15 cellular contexts compared by ENCODE assay signal in the genomic region with DNA sequence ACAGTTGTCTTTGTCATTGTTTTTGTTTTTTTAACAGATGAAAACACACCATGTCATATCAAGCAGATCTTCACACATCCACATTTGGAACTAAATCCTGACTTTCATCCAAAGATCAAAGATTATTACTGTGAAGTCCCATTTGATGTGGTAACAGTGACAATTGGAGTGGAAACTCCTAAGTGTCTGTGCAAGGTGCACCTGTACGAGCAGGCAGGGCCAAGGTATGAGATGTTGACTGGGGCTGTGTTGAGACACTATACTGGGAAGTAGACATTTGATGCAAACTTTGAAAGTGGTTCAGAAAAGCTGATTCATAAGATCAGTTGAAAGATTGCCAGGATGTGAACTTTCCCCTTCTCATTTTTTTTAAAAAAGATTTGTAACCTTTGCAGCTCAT.
"Had no signal": no experiment of that assay in that cellular context is flagged by ENCODE, and none has a peak within 500 bp of the region (broad histone marks: within the 10 kb centered on the region; RNA-seq: fewer than 3 reads in every experiment).

No MANE protein-coding gene starts in this region.

- H3K4me1 ChIP-seq: pancreas had no signal

- H2AFZ ChIP-seq: hepatocyte had no signal

- H3K79me2 ChIP-seq: hepatocyte had no signal

- H3K4me3 Mint-ChIP-seq: activated naive CD4-positive, alpha-beta T cell treated with anti-CD3 and anti-CD28 coated beads, Interleukin-2, amount 50 U/mL, for 24 hours; brain; central memory CD8-positive, alpha-beta T cell; T-helper 1 cell treated with Interleukin-12 subunit alpha and Interleukin-12 subunit beta and Interleukin-4 antibody, amounts not matched to agents 30 μg/mL and 1 μg/mL, for 36 hours; WTC11 had no signal

- DNase-seq: activated CD8-positive, alpha-beta memory T cell treated with anti-CD3 and anti-CD28 coated beads, Interleukin-2, amount 50 U/mL, for 48 hours; amygdala; cortex of kidney; effector CD8-positive, alpha-beta T cell; naive B cell; pancreas; trophoblast cell had no signal

- H3K27me3 ChIP-seq: hepatocyte, pancreas had no signal

- H3K27me3 Mint-ChIP-seq: brain; central memory CD8-positive, alpha-beta T cell; naive B cell had no signal

- H3K9me3 Mint-ChIP-seq: activated naive CD4-positive, alpha-beta T cell treated with anti-CD3 and anti-CD28 coated beads, Interleukin-2, amount 50 U/mL, for 24 hours; activated T-helper 2 cell treated with anti-CD3 and anti-CD28 coated beads, Interferon-gamma antibody, Interleukin-2, Interleukin-4, amounts not matched to agents 10 μg/mL and 5 μg/mL and 100 μg/mL, durations not matched to agents 14 hours and 24 hours and 36 hours; brain; central memory CD8-positive, alpha-beta T cell; T-helper 1 cell treated with Interleukin-12 subunit alpha and Interleukin-12 subunit beta and Interleukin-4 antibody, amounts not matched to agents 30 μg/mL and 1 μg/mL, for 36 hours; WTC11 had no signal

- H3K36me3 Mint-ChIP-seq: activated naive CD4-positive, alpha-beta T cell treated with anti-CD3 and anti-CD28 coated beads, Interleukin-2, amount 50 U/mL, for 24 hours; brain; naive B cell; WTC11 had no signal

- FAIRE-seq: pancreas had no signal

- H3K4me1 Mint-ChIP-seq: activated naive CD4-positive, alpha-beta T cell treated with anti-CD3 and anti-CD28 coated beads, Interleukin-2, amount 50 U/mL, for 24 hours; central memory CD8-positive, alpha-beta T cell; WTC11 had no signal

- H3K36me3 ChIP-seq: pancreas had no signal

- H3K9me3 ChIP-seq: pancreas had no signal

- H3K4me2 ChIP-seq: hepatocyte had no signal

- H3K27ac ChIP-seq: hepatocyte, pancreas had no signal

- ATAC-seq: pancreas, WTC11 had no signal

- H3K4me3 ChIP-seq: hepatocyte, lung, pancreas had no signal

- H3K27ac Mint-ChIP-seq: activated naive CD4-positive, alpha-beta T cell treated with anti-CD3 and anti-CD28 coated beads, Interleukin-2, amount 50 U/mL, for 24 hours; activated T-helper 2 cell treated with anti-CD3 and anti-CD28 coated beads, Interferon-gamma antibody, Interleukin-2, Interleukin-4, amounts not matched to agents 10 μg/mL and 5 μg/mL and 100 μg/mL, durations not matched to agents 14 hours and 24 hours and 36 hours; brain; T-helper 1 cell treated with Interleukin-12 subunit alpha and Interleukin-12 subunit beta and Interleukin-4 antibody, amounts not matched to agents 30 μg/mL and 1 μg/mL, for 36 hours; WTC11 had no signal
